In the genomic region with DNA sequence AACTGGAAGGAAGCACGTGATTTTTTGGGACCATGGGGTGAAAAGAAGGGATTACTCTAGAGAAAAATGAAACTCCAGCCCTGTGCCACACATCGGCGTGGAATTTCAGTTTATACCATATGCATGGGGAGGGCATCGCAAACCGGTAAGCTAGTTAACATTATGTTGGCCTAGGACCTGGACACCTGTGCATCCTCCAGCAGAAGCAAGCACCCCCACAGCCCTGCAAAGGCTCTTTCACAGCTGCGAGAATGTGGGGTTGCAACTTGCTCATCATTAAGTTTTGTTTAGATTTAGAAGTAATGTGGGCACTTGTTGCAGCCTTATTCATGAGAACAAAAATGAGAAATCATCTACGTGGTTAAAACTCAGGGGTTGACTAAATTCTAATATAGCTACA, we compare ENCODE assay signal across 25 cellular contexts.
"Had no signal": no experiment of that assay in that cellular context is flagged by ENCODE, and none has a peak within 500 bp of the region (broad histone marks: within the 10 kb centered on the region; RNA-seq: fewer than 3 reads in every experiment).

No MANE protein-coding gene starts in this region.

- ATAC-seq: natural killer cell; sciatic nerve; stimulated activated naive B cell treated with anti-CD40 and anti-IgM and Interleukin-4, amounts not matched to agents 10 μg/mL and 1 μg/mL and 100 μg/mL, for 72 hours; stimulated activated naive CD8-positive, alpha-beta T cell treated with anti-CD3 and anti-CD28 coated beads, Interleukin-15, Interleukin-2, amounts not matched to agents 100 U/mL and 50 U/mL, for 24 hours had no signal

- H3K27me3 ChIP-seq: hepatocyte, pancreas, testis, thyroid gland, transverse colon, upper lobe of left lung had no signal

- H3K9me3 ChIP-seq: left ventricle myocardium inferior, pancreas, prostate gland, stomach, testis, thyroid gland, transverse colon, upper lobe of left lung had no signal

- H3K79me2 ChIP-seq: hepatocyte had no signal

- H2AFZ ChIP-seq: hepatocyte had no signal

- H3K4me2 ChIP-seq: hepatocyte had no signal

- H3K4me1 ChIP-seq: left ventricle myocardium inferior, pancreas, prostate gland, testis had no signal

- H3K36me3 ChIP-seq: left ventricle myocardium inferior, pancreas, prostate gland, stomach, thyroid gland, transverse colon, upper lobe of left lung had no signal

- DNase-seq: islet precursor cell; left ventricle myocardium inferior; mesendoderm; naive B cell; natural killer cell; pancreas; posterior cingulate gyrus; retina; right cardiac atrium; stimulated activated CD4-positive, alpha-beta T cell treated with anti-CD3 and anti-CD28 coated beads, Interleukin-12 subunit alpha, Interleukin-12 subunit beta, amount 100 ng/mL, for 4 hours; stimulated activated CD4-positive, alpha-beta T cell treated with anti-CD3 and anti-CD28 coated beads, Interleukin-15, amount 100 ng/mL, for 24 hours; stimulated activated CD4-positive, alpha-beta T cell treated with anti-CD3 and anti-CD28 coated beads, Interleukin-2, amount 100 ng/mL, for 24 hours; stimulated activated CD4-positive, alpha-beta T cell treated with anti-CD3 and anti-CD28 coated beads, Interleukin-4, amount 100 ng/mL, for 1 hour; stimulated activated naive B cell treated with anti-CD40 and anti-IgM and Interleukin-4, amounts not matched to agents 10 μg/mL and 1 μg/mL and 100 μg/mL, for 72 hours; stimulated activated naive CD8-positive, alpha-beta T cell treated with anti-CD3 and anti-CD28 coated beads, Interleukin-15, Interleukin-2, amounts not matched to agents 100 U/mL and 50 U/mL, for 24 hours; stomach; testis; thyroid gland; transverse colon; upper lobe of left lung had no signal

- H3K4me3 ChIP-seq: hepatocyte, left ventricle myocardium inferior, lung, pancreas, prostate gland, skin epidermis, stomach, testis, thyroid gland, transverse colon, upper lobe of left lung had no signal

- H3K27ac ChIP-seq: left ventricle myocardium inferior, pancreas, prostate gland, skin epidermis, stomach, testis, thyroid gland, transverse colon, upper lobe of left lung had no signal

- FAIRE-seq: pancreas had no signal
